22 cellular contexts compared by ENCODE assay signal in the genomic region with DNA sequence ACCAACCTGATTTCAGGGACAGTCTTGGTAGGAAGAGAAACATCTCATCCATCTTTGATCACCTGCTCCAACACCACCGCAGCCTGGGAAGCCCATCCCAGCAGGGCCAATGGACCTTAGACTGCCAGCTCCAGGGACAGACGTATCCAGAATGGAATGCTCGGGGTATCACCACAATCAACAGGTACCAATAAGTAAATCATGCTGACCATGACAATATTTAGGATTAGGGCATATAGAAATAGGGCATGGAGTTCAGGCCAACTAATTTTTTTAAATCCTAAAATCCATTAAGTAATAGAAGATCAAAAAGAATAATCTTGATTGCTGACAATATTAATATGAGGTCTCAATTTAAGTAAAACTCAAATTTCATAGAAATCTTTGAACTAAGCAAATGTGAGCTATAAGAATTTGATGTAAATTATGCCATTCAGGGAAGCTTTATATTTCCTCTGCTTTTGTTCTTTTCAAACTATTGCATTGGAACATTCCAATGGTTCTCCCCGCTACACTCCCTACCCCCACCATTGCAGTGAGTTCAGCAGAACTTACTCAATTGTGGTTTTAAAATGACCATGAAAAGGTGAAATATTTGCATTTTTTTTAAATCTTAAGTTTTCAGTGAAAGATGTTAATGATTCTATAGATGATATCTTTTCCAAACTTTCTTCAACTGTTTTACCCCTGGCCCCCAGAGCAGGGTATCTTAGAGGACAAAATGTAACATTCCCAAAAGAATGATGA.
A peak's percentile ranks its signal among the peaks of the same experiment; 100 is the strongest.
DNase-seq lines count a peak whose midpoint lies in the region; ATAC-seq, FAIRE-seq and TF ChIP-seq lines count a peak whose summit lies in the region.
"Had no signal": no experiment of that assay in that cellular context is flagged by ENCODE, and none has a peak within 500 bp of the region (broad histone marks: within the 10 kb centered on the region; RNA-seq: fewer than 3 reads in every experiment).

No MANE protein-coding gene starts in this region.

- CTCF ChIA-PET in HepG2 (lab: Yijun Ruan, JAX; ENCODE audit: low intra/inter-chr PET ratio, low total read pairs), result no interaction called here

- intact Hi-C loops in HepG2 (cut with micrococcal nuclease; ENCODE audit: unreplicated experiment), result no loop called here
- intact Hi-C loops in right lobe of liver (cut with DNase I), result no loop called here

- H3K4me1 ChIP-seq in HepG2 (ENCODE audit: insufficient read depth, low read length) (no peaks in the 10 kb centered on the region), right lobe of liver (no peaks in the 10 kb centered on the region)
- H3K4me1 ChIP-seq: BE2C had no signal

- DNase-seq in HepG2 (ENCODE audit: low spot score), result no peak
- no peak for DNase-seq in right lobe of liver
- DNase-seq in astrocyte of the cerebellum (ENCODE audit: low read depth), result peak; percentile 13
- DNase-seq in choroid plexus epithelial cell (ENCODE audit: low read depth), result peak; percentile 82
- DNase-seq in iris pigment epithelial cell (ENCODE audit: low read depth), result peak; percentile 70
- no peak for DNase-seq in SIG-M5 treated with dmso at 0.1 percent for 504 hours (lab: John Stamatoyannopoulos, UW; ENCODE audit: unreplicated experiment)
- no peak for DNase-seq in SHP77 (lab: John Stamatoyannopoulos, UW)
- no peak for DNase-seq in inferior parietal cortex (ENCODE audit: extremely low spot score)
- DNase-seq: BE2C; C1 segment of cervical spinal cord; CD4-positive, CD25-positive, alpha-beta regulatory T cell; CD8-positive, alpha-beta memory T cell; COR-L47; DMS 273 treated with DMSO at 0.1 percent for 48 hours; DMS53; DND-41; EL; H9 had no signal

- POLR2A ChIA-PET in HepG2 (lab: Yijun Ruan, JAX), result no interaction called here

- H3K9me3 ChIP-seq in HepG2 (ENCODE audit: low read length), result no peaks in the 10 kb centered on the region
- H3K9me3 ChIP-seq in right lobe of liver, result no peaks in the 10 kb centered on the region
- H3K9me3 ChIP-seq: BE2C had no signal

- TF ChIP-seq POLR2A in HepG2 (IDR thresholded peaks at IDR 0.05; ENCODE audit: insufficient read depth in 1 of 2, low read depth in 2 of 2, low read length in 2 of 2), result no peak
- no peak for TF ChIP-seq POLR2A in right lobe of liver (IDR thresholded peaks at IDR 0.05)

- H3K9ac ChIP-seq in HepG2 (ENCODE audit: insufficient read depth, low read depth, low read length), result no peak overlapping the region

- H3K4me2 ChIP-seq in HepG2 (ENCODE audit: low read depth, low read length), result no peak overlapping the region

- no peaks in the 10 kb centered on the region for H3K79me2 ChIP-seq in HepG2 (ENCODE audit: insufficient read depth, low read length)

- TF ChIP-seq CTCF in HepG2 (CRISPR knock-in tag; IDR thresholded peaks at IDR 0.05), result no peak
- TF ChIP-seq CTCF in right lobe of liver (IDR thresholded peaks at IDR 0.05), result no peak
- TF ChIP-seq CTCF in astrocyte of the cerebellum (IDR thresholded peaks at IDR 0.05; ENCODE audit: low read depth, low read length, missing control alignments), result no peak
- TF ChIP-seq CTCF in choroid plexus epithelial cell (conservative IDR thresholded peaks at IDR 0.05; ENCODE audit: low read depth, low read length), result no peak

- TF ChIP-seq EP300 in HepG2 (IDR thresholded peaks at IDR 0.05; ENCODE audit: low read depth in 2 of 2, low read length in 2 of 2) (no peak), HepG2 (CRISPR knock-in tag; IDR thresholded peaks at IDR 0.05; ENCODE audit: borderline replicate concordance) (no peak)

- ATAC-seq in HepG2 (no peak), right lobe of liver (no peak)
- ATAC-seq: GM12878 had no signal

- H3K27ac ChIP-seq in HepG2 (ENCODE audit: extremely low read length, insufficient read depth, low read length), result no peak overlapping the region
- H3K27ac ChIP-seq in right lobe of liver, result no peak overlapping the region
- H3K27ac ChIP-seq: 22Rv1 had no signal

- in situ Hi-C loops in HepG2 (cut with HindIII; ENCODE audit: extremely low pct_ligation_motif_present, low pct_unique_long_range_greater_than_20kb) (no loop called here), astrocyte of the cerebellum (cut with HindIII; ENCODE audit: low sequenced_read_pairs) (no loop called here)

- no peak overlapping the region for H2AFZ ChIP-seq in HepG2 (ENCODE audit: low read length)

- BruUV-seq in HepG2 (replicated peaks; lab: Mats Ljungman, UMichigan), result no TSS peak

- 7% methylated on average over 4 of the region's 4 CpGs for WGBS in HepG2 (ENCODE audit: low lambda C conversion rate)
- 61% methylated on average over 4 of the region's 4 CpGs for WGBS in right lobe of liver (ENCODE audit: insufficient coverage, low coverage, low lambda C conversion rate, missing lambda C conversion rate)

- no peak for TF ChIP-seq RAD21 in HepG2 (CRISPR knock-in tag; IDR thresholded peaks at IDR 0.05)

- H3K27me3 ChIP-seq in HepG2 (ENCODE audit: control insufficient read depth in 1 of 2, insufficient read depth in 2 of 2, low read length in 2 of 2) (no peaks in the 10 kb centered on the region), right lobe of liver (no peaks in the 10 kb centered on the region)
- H3K27me3 ChIP-seq: BE2C had no signal

- no peaks in the 10 kb centered on the region for H4K20me1 ChIP-seq in HepG2 (ENCODE audit: insufficient read depth, low read length)

- H3K36me3 ChIP-seq in HepG2 (replicated peaks in 1 of 2; ENCODE audit: control insufficient read depth in 1 of 2, insufficient read depth in 2 of 2, low read length in 2 of 2) (no peaks in the 10 kb centered on the region), right lobe of liver (no peaks in the 10 kb centered on the region)
- H3K36me3 ChIP-seq: BE2C had no signal

- H3K4me3 ChIP-seq in HepG2 (replicated peaks in 1 of 3; ENCODE audit: insufficient read depth in 1 of 3, low read depth in 2 of 3, low read length in 3 of 3), result no peak overlapping the region
- no peak overlapping the region for H3K4me3 ChIP-seq in right lobe of liver
- no peak overlapping the region for H3K4me3 ChIP-seq in astrocyte of the cerebellum (ENCODE audit: low read depth, low read length)
- H3K4me3 ChIP-seq in choroid plexus epithelial cell (ENCODE audit: low read depth, low read length), result no peak overlapping the region
- H3K4me3 ChIP-seq: GM12878 had no signal

- FAIRE-seq in HepG2 (lab: Jason Lieb, UNC), result no peak
- FAIRE-seq: GM12878, H1, HTR-8/SVneo had no signal

TF ChIP-seq in HepG2, 621 proteins besides CTCF, POLR2A, EP300 and RAD21:
- TF ChIP-seq ZNF605 (CRISPR knock-in tag; IDR thresholded peaks at IDR 0.05) (no peak), MAFK (conservative IDR thresholded peaks at IDR 0.05 in 1 of 2, IDR thresholded peaks at IDR 0.05 in 1 of 2; ENCODE audit: low read length in 2 of 2) (peak; percentile 76 to 78), MAFF (IDR thresholded peaks at IDR 0.05; ENCODE audit: low read depth, low read length) (peak; percentile 47; the same call in 1 of the 2 replicates), ZNF556 (CRISPR knock-in tag; IDR thresholded peaks at IDR 0.05; ENCODE audit: borderline replicate concordance) (no peak)
TF ChIP-seq in HepG2: peak in this region for 2.

Comparison
In these comparisons a context has a peak if more than half of its experiments do, and no peak if none do; other contexts are left out.
1. DNase-seq: peak in astrocyte of the cerebellum (single experiment), choroid plexus epithelial cell (single experiment) and iris pigment epithelial cell (single experiment); none in HepG2 (single experiment), right lobe of liver (0 of 3), SIG-M5 treated with dmso at 0.1 percent for 504 hours (single experiment), SHP77 (0 of 2) and inferior parietal cortex (single experiment).